Comparison of ENCODE assay signal across 8 cellular contexts in the genomic region with DNA sequence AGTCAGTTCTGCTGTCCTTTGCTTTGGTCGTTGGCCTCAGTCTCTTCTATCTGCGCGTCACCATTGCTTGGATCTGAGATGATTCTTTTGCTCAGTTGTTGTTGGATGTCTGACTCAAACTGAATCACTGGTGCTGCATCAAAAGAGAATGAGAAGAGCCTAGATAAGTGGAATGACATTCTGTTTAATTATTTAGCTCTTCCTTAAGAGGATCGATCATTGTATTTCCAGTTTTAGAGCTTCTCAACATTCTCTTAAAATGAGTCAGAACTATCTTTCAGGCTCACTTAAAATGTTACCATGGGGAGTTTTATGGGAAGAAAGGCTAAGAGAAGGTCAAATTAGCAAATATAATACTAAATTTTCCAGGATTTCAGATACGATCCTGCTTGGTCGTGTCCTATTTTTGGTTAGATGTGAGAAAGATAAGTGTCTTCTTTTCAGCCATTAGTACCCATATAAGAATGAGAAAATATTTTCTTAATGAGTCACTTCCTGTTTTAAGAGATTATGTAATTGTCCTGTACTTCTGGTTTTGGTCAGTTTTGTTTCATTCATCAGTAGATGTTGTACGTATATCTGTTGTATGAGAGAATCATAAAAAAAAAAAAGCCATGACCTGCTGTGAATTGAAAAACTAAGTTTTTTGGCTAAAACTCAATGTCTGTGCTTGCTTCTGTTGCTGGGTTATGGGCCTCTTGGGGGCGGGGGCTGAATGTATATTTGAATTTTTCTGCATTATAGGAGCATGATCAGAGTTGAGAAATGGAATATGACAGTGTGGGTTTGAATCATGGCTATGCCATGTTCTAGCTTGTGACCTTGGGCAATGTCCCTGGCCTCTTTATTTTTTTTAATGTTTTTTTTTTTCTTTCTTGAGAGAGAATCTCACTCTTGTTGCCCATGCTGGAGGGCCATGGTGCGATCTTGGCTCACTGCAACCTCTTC. TPM values are rescaled to one million over a fixed set of nuclear protein-coding genes. Genes with fewer than 3 reads are reported as not detected.
DNase-seq lines count a peak whose midpoint lies in the region; ATAC-seq and TF ChIP-seq lines count a peak whose summit lies in the region.

No MANE protein-coding gene starts in this region.

- H3K4me3 Mint-ChIP-seq in CD14-positive monocyte (peak overlapping the region; percentile 45 to 67), glutamatergic neuron (ENCODE audit: unreplicated experiment) (no peak overlapping the region)

- TF ChIP-seq CTCF in CD14-positive monocyte (IDR thresholded peaks at IDR 0.05) (no peak), WI38 (IDR thresholded peaks at IDR 0.05; ENCODE audit: low read depth, low read length) (no peak), glutamatergic neuron (IDR thresholded peaks at IDR 0.05; ENCODE audit: partially characterized antibody, unreplicated experiment) (no peak), stomach (IDR thresholded peaks at IDR 0.05) (no peak)

- H3K27me3 Mint-ChIP-seq in CD14-positive monocyte (ENCODE audit: low read depth in 3 of 3) = peaks cover 0 to 2% (median 0%) of the 10 kb centered on the region in 3 donors
- H3K27me3 Mint-ChIP-seq in glutamatergic neuron (ENCODE audit: unreplicated experiment) = no peaks in the 10 kb centered on the region

- no peak for DNase-seq in CD14-positive monocyte (ENCODE audit: low spot score)
- no peak for DNase-seq in glutamatergic neuron
- DNase-seq in stomach = no peak
- no peak for DNase-seq in NCI-H1694 treated with DMSO at 0.1 percent for 48 hours (lab: John Stamatoyannopoulos, UW)
- no peak for DNase-seq in 8988T

- 63 to 73% (median 71%) methylated on average over 9 of the region's 9 CpGs for WGBS in stomach, 5 donors

- H3K27ac ChIP-seq in stomach = peak overlapping the region; percentile 52 to 79 (median 73)

- H3K27me3 ChIP-seq in stomach = no peaks in the 10 kb centered on the region

- H3K36me3 ChIP-seq in stomach = peaks cover 54 to 92% (median 87%) of the 10 kb centered on the region in 4 donors

- no peaks in the 10 kb centered on the region for H3K9me3 ChIP-seq in stomach

- H3K4me3 ChIP-seq in WI38 (ENCODE audit: low read depth, low read length) (peak overlapping the region; percentile 11), stomach (no peak overlapping the region)

- peak overlapping the region; percentile 98 to 100 (median 99) for H3K27ac Mint-ChIP-seq in CD14-positive monocyte
- H3K27ac Mint-ChIP-seq in glutamatergic neuron (ENCODE audit: unreplicated experiment) = peak overlapping the region; percentile 71

- intact Hi-C loops in CD14-positive monocyte (cut with micrococcal nuclease) (no loop called here), stomach (cut with DNase I; ENCODE audit: low total_unique reads) (no loop called here)

- H3K36me3 Mint-ChIP-seq in CD14-positive monocyte (peaks cover 65 to 82% of the 10 kb centered on the region in 2 donors), glutamatergic neuron (ENCODE audit: unreplicated experiment) (peaks cover 9% of the 10 kb centered on the region)

- TF ChIP-seq EP300 in stomach (IDR thresholded peaks at IDR 0.05) = no peak

- ATAC-seq in GM19452 (IDR thresholded peaks at IDR 0.05; ENCODE audit: unreplicated experiment) = peak; percentile 87
- peak; percentile 84 for ATAC-seq in HG03558 (IDR thresholded peaks at IDR 0.05; ENCODE audit: extremely low read depth, unreplicated experiment)

- H3K4me1 Mint-ChIP-seq in CD14-positive monocyte (peaks cover 74% of the 10 kb centered on the region), glutamatergic neuron (ENCODE audit: low read depth, unreplicated experiment) (peaks cover 22% of the 10 kb centered on the region)

- no peak for TF ChIP-seq POLR2A in stomach (IDR thresholded peaks at IDR 0.05)

- H3K9me3 Mint-ChIP-seq in CD14-positive monocyte = peaks cover 0 to 2% (median 0%) of the 10 kb centered on the region in 7 donors
- H3K9me3 Mint-ChIP-seq in glutamatergic neuron (ENCODE audit: unreplicated experiment) = peaks cover 8% of the 10 kb centered on the region

- peaks cover 0 to 79% (median 28%) of the 10 kb centered on the region in 4 donors for H3K4me1 ChIP-seq in stomach

RNA-seq across cellular contexts. Expression of gene CASP10, which starts 31.5 kb away (rescaled TPM):
- 10 to 100 TPM; 17.7 to 18.9 TPM for polyA plus RNA-seq in CD14-positive monocyte
- total RNA-seq in glutamatergic neuron (ENCODE audit: unreplicated experiment) = not detected
- 10 to 100 TPM in 4 of 5 donors, 1 to 10 TPM in 1; 2.6 to 34.9 (median 16.5) TPM for total RNA-seq in stomach
- 1 to 10 TPM; 4.7 to 8.1 (median 4.9) TPM for polyA plus RNA-seq in stomach

RNA-seq across cellular contexts. Expression of gene CFLAR, which starts 35.4 kb away (rescaled TPM):
- polyA plus RNA-seq in CD14-positive monocyte = 10 to 100 TPM; 79.4 to 79.5 TPM
- 88.0 TPM for total RNA-seq in glutamatergic neuron (ENCODE audit: unreplicated experiment)
- 100 to 1,000 TPM; 149 to 424 (median 247) TPM for total RNA-seq in stomach
- 10 to 100 TPM; 23.3 to 43.4 (median 24.1) TPM for polyA plus RNA-seq in stomach
